In the genomic region with DNA sequence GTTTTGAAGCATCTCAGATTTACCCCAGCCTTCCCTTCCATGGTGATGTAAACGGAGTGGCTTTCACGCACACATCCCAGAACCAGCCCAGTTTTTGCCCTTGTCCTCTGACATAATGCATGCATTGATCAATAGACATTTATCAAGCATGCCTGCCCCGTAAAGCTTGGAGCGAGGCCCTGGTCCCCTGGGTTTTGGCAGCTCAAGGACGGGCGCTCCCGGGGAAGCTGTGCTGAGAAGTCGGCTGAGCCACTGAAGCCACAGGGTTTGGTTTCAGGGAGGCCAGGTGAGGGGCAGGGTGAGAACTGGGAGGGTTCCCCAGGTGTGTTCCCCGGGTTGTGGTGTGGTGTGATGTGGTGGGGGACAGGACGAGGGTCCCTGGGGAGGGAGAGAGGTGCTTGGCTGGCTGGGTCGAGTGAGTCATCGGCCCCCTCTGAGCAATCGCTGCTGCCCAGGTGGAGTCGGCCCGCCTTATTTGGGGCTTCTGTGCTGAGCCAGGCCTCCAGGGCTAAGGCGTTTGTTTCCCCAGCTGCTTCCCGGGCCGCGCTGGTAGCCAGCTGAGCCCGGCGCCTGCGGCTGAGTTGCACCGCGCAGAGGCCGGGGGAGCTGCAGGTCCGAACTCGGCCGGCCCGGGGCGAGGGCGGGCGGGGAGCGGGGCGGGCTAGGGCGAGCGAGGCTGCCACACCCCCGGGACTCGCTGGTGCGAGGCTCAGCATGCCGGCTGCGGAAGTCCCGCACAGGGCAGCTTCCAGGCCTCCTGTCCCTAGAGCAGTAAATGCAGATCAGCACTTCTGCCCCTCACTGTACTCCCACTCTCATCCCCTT, we compare ENCODE assay signal across 1 cellular context.
TF ChIP-seq lines count a peak whose summit lies in the region.

No MANE protein-coding gene starts in this region.

TF ChIP-seq in K562, 482 proteins besides CTCF, POLR2A, EP300 and RAD21 (continued from another document and continues in another):
- TF ChIP-seq, protein P1, sequence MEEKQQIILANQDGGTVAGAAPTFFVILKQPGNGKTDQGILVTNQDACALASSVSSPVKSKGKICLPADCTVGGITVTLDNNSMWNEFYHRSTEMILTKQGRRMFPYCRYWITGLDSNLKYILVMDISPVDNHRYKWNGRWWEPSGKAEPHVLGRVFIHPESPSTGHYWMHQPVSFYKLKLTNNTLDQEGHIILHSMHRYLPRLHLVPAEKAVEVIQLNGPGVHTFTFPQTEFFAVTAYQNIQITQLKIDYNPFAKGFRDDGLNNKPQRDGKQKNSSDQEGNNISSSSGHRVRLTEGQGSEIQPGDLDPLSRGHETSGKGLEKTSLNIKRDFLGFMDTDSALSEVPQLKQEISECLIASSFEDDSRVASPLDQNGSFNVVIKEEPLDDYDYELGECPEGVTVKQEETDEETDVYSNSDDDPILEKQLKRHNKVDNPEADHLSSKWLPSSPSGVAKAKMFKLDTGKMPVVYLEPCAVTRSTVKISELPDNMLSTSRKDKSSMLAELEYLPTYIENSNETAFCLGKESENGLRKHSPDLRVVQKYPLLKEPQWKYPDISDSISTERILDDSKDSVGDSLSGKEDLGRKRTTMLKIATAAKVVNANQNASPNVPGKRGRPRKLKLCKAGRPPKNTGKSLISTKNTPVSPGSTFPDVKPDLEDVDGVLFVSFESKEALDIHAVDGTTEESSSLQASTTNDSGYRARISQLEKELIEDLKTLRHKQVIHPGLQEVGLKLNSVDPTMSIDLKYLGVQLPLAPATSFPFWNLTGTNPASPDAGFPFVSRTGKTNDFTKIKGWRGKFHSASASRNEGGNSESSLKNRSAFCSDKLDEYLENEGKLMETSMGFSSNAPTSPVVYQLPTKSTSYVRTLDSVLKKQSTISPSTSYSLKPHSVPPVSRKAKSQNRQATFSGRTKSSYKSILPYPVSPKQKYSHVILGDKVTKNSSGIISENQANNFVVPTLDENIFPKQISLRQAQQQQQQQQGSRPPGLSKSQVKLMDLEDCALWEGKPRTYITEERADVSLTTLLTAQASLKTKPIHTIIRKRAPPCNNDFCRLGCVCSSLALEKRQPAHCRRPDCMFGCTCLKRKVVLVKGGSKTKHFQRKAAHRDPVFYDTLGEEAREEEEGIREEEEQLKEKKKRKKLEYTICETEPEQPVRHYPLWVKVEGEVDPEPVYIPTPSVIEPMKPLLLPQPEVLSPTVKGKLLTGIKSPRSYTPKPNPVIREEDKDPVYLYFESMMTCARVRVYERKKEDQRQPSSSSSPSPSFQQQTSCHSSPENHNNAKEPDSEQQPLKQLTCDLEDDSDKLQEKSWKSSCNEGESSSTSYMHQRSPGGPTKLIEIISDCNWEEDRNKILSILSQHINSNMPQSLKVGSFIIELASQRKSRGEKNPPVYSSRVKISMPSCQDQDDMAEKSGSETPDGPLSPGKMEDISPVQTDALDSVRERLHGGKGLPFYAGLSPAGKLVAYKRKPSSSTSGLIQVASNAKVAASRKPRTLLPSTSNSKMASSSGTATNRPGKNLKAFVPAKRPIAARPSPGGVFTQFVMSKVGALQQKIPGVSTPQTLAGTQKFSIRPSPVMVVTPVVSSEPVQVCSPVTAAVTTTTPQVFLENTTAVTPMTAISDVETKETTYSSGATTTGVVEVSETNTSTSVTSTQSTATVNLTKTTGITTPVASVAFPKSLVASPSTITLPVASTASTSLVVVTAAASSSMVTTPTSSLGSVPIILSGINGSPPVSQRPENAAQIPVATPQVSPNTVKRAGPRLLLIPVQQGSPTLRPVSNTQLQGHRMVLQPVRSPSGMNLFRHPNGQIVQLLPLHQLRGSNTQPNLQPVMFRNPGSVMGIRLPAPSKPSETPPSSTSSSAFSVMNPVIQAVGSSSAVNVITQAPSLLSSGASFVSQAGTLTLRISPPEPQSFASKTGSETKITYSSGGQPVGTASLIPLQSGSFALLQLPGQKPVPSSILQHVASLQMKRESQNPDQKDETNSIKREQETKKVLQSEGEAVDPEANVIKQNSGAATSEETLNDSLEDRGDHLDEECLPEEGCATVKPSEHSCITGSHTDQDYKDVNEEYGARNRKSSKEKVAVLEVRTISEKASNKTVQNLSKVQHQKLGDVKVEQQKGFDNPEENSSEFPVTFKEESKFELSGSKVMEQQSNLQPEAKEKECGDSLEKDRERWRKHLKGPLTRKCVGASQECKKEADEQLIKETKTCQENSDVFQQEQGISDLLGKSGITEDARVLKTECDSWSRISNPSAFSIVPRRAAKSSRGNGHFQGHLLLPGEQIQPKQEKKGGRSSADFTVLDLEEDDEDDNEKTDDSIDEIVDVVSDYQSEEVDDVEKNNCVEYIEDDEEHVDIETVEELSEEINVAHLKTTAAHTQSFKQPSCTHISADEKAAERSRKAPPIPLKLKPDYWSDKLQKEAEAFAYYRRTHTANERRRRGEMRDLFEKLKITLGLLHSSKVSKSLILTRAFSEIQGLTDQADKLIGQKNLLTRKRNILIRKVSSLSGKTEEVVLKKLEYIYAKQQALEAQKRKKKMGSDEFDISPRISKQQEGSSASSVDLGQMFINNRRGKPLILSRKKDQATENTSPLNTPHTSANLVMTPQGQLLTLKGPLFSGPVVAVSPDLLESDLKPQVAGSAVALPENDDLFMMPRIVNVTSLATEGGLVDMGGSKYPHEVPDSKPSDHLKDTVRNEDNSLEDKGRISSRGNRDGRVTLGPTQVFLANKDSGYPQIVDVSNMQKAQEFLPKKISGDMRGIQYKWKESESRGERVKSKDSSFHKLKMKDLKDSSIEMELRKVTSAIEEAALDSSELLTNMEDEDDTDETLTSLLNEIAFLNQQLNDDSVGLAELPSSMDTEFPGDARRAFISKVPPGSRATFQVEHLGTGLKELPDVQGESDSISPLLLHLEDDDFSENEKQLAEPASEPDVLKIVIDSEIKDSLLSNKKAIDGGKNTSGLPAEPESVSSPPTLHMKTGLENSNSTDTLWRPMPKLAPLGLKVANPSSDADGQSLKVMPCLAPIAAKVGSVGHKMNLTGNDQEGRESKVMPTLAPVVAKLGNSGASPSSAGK (IDR thresholded peaks at IDR 0.05) = peak; percentile 85
- TF ChIP-seq TBL1XR1 (IDR thresholded peaks at IDR 0.05; ENCODE audit: low read length in 2 of 2) (peak; percentile 25 to 76; a peak in 2 of 4 replicates), SRSF7 (optimal IDR thresholded peaks at IDR 0.05; ENCODE audit: low read depth, low read length) (no peak), EHMT2 (IDR thresholded peaks at IDR 0.05) (no peak), JUN (IDR thresholded peaks at IDR 0.05; ENCODE audit: borderline replicate concordance, low read depth, low read length) (peak; percentile 95), JUN (CRISPR knock-in tag; IDR thresholded peaks at IDR 0.05; ENCODE audit: borderline replicate concordance) (peak; percentile 70), ZNF197 (CRISPR knock-in tag; IDR thresholded peaks at IDR 0.05; ENCODE audit: low read depth) (no peak), ZNF583 (CRISPR knock-in tag; IDR thresholded peaks at IDR 0.05) (no peak), FIP1L1 (IDR thresholded peaks at IDR 0.05; ENCODE audit: low read depth, low read length, poor library complexity, severe bottlenecking) (peak; percentile 58), MCM7 (IDR thresholded peaks at IDR 0.05) (no peak), CBX2 (IDR thresholded peaks at IDR 0.05; ENCODE audit: insufficient read depth, low read length, poor library complexity, severe bottlenecking) (no peak), POLR3A (IDR thresholded peaks at IDR 0.05; ENCODE audit: borderline replicate concordance, extremely low read depth, insufficient read depth, insufficient read length) (no peak), NFE2 (IDR thresholded peaks at IDR 0.05; ENCODE audit: low read depth) (peak; percentile 32; the same call in 1 of the 2 replicates)
- TF ChIP-seq, protein P2, sequence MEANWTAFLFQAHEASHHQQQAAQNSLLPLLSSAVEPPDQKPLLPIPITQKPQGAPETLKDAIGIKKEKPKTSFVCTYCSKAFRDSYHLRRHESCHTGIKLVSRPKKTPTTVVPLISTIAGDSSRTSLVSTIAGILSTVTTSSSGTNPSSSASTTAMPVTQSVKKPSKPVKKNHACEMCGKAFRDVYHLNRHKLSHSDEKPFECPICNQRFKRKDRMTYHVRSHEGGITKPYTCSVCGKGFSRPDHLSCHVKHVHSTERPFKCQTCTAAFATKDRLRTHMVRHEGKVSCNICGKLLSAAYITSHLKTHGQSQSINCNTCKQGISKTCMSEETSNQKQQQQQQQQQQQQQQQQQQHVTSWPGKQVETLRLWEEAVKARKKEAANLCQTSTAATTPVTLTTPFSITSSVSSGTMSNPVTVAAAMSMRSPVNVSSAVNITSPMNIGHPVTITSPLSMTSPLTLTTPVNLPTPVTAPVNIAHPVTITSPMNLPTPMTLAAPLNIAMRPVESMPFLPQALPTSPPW (CRISPR knock-in tag; IDR thresholded peaks at IDR 0.05) = peak; percentile 83
- TF ChIP-seq, protein P3, sequence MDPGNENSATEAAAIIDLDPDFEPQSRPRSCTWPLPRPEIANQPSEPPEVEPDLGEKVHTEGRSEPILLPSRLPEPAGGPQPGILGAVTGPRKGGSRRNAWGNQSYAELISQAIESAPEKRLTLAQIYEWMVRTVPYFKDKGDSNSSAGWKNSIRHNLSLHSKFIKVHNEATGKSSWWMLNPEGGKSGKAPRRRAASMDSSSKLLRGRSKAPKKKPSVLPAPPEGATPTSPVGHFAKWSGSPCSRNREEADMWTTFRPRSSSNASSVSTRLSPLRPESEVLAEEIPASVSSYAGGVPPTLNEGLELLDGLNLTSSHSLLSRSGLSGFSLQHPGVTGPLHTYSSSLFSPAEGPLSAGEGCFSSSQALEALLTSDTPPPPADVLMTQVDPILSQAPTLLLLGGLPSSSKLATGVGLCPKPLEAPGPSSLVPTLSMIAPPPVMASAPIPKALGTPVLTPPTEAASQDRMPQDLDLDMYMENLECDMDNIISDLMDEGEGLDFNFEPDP (CRISPR knock-in tag; IDR thresholded peaks at IDR 0.05) = no peak
- TF ChIP-seq, protein P4, sequence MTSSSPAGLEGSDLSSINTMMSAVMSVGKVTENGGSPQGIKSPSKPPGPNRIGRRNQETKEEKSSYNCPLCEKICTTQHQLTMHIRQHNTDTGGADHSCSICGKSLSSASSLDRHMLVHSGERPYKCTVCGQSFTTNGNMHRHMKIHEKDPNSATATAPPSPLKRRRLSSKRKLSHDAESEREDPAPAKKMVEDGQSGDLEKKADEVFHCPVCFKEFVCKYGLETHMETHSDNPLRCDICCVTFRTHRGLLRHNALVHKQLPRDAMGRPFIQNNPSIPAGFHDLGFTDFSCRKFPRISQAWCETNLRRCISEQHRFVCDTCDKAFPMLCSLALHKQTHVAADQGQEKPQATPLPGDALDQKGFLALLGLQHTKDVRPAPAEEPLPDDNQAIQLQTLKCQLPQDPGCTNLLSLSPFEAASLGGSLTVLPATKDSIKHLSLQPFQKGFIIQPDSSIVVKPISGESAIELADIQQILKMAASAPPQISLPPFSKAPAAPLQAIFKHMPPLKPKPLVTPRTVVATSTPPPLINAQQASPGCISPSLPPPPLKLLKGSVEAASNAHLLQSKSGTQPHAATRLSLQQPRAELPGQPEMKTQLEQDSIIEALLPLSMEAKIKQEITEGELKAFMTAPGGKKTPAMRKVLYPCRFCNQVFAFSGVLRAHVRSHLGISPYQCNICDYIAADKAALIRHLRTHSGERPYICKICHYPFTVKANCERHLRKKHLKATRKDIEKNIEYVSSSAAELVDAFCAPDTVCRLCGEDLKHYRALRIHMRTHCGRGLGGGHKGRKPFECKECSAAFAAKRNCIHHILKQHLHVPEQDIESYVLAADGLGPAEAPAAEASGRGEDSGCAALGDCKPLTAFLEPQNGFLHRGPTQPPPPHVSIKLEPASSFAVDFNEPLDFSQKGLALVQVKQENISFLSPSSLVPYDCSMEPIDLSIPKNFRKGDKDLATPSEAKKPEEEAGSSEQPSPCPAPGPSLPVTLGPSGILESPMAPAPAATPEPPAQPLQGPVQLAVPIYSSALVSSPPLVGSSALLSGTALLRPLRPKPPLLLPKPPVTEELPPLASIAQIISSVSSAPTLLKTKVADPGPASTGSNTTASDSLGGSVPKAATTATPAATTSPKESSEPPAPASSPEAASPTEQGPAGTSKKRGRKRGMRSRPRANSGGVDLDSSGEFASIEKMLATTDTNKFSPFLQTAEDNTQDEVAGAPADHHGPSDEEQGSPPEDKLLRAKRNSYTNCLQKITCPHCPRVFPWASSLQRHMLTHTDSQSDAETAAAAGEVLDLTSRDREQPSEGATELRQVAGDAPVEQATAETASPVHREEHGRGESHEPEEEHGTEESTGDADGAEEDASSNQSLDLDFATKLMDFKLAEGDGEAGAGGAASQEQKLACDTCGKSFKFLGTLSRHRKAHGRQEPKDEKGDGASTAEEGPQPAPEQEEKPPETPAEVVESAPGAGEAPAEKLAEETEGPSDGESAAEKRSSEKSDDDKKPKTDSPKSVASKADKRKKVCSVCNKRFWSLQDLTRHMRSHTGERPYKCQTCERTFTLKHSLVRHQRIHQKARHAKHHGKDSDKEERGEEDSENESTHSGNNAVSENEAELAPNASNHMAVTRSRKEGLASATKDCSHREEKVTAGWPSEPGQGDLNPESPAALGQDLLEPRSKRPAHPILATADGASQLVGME (CRISPR knock-in tag; IDR thresholded peaks at IDR 0.05) = peak; percentile 29; the same call in 1 of the 2 replicates
- TF ChIP-seq, protein P5, sequence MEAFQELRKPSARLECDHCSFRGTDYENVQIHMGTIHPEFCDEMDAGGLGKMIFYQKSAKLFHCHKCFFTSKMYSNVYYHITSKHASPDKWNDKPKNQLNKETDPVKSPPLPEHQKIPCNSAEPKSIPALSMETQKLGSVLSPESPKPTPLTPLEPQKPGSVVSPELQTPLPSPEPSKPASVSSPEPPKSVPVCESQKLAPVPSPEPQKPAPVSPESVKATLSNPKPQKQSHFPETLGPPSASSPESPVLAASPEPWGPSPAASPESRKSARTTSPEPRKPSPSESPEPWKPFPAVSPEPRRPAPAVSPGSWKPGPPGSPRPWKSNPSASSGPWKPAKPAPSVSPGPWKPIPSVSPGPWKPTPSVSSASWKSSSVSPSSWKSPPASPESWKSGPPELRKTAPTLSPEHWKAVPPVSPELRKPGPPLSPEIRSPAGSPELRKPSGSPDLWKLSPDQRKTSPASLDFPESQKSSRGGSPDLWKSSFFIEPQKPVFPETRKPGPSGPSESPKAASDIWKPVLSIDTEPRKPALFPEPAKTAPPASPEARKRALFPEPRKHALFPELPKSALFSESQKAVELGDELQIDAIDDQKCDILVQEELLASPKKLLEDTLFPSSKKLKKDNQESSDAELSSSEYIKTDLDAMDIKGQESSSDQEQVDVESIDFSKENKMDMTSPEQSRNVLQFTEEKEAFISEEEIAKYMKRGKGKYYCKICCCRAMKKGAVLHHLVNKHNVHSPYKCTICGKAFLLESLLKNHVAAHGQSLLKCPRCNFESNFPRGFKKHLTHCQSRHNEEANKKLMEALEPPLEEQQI (IDR thresholded peaks at IDR 0.05) = no peak
- TF ChIP-seq, protein P6, sequence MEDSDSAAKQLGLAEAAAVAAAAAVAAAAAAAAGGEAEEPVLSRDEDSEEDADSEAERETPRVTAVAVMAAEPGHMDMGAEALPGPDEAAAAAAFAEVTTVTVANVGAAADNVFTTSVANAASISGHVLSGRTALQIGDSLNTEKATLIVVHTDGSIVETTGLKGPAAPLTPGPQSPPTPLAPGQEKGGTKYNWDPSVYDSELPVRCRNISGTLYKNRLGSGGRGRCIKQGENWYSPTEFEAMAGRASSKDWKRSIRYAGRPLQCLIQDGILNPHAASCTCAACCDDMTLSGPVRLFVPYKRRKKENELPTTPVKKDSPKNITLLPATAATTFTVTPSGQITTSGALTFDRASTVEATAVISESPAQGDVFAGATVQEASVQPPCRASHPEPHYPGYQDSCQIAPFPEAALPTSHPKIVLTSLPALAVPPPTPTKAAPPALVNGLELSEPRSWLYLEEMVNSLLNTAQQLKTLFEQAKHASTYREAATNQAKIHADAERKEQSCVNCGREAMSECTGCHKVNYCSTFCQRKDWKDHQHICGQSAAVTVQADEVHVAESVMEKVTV (CRISPR knock-in tag; IDR thresholded peaks at IDR 0.05) = no peak
